Comparison of ENCODE assay signal across 34 cellular contexts in genomic region chr14:59601056-59601455, GRCh38. TPM values are rescaled to one million over a fixed set of nuclear protein-coding genes. Genes with fewer than 3 reads are reported as not detected.
"Had no signal": no experiment of that assay in that cellular context is flagged by ENCODE, and none has a peak within 500 bp of the region (broad histone marks: within the 10 kb centered on the region; RNA-seq: fewer than 3 reads in every experiment).

No MANE protein-coding gene starts in this region.

- H3K9me3 ChIP-seq: gastroesophageal sphincter, heart left ventricle, ovary, psoas muscle, sigmoid colon, stomach, thyroid gland had no signal

- H3K4me3 Mint-ChIP-seq: naive thymus-derived CD8-positive, alpha-beta T cell; nephron progenitor cell; stimulated activated naive B cell treated with anti-CD40 and anti-IgM and Interleukin-4, amounts not matched to agents 10 μg/mL and 1 μg/mL and 100 μg/mL, for 72 hours had no signal

- H3K4me3 ChIP-seq: dorsolateral prefrontal cortex, gastroesophageal sphincter, heart left ventricle, lung, ovary, psoas muscle, sigmoid colon, stomach, thyroid gland had no signal

- H3K27ac ChIP-seq: dorsolateral prefrontal cortex, epithelial cell of prostate, gastroesophageal sphincter, heart left ventricle, ovary, psoas muscle, sigmoid colon, stomach, thyroid gland had no signal

- H3K27ac Mint-ChIP-seq: naive thymus-derived CD8-positive, alpha-beta T cell; nephron progenitor cell; stimulated activated naive B cell treated with anti-CD40 and anti-IgM and Interleukin-4, amounts not matched to agents 10 μg/mL and 1 μg/mL and 100 μg/mL, for 72 hours had no signal

- H3K4me1 ChIP-seq: gastroesophageal sphincter, heart left ventricle, psoas muscle, sigmoid colon, stomach, thyroid gland had no signal

- H3K4me1 Mint-ChIP-seq: naive thymus-derived CD8-positive, alpha-beta T cell; nephron progenitor cell; stimulated activated naive B cell treated with anti-CD40 and anti-IgM and Interleukin-4, amounts not matched to agents 10 μg/mL and 1 μg/mL and 100 μg/mL, for 72 hours had no signal

- H3K27me3 ChIP-seq: dorsolateral prefrontal cortex, gastroesophageal sphincter, heart left ventricle, ovary, sigmoid colon, stomach, thyroid gland had no signal

- H3K36me3 Mint-ChIP-seq: naive thymus-derived CD8-positive, alpha-beta T cell; stimulated activated naive B cell treated with anti-CD40 and anti-IgM and Interleukin-4, amounts not matched to agents 10 μg/mL and 1 μg/mL and 100 μg/mL, for 72 hours had no signal

- H3K36me3 ChIP-seq: gastroesophageal sphincter, heart left ventricle, ovary, sigmoid colon, stomach, thyroid gland had no signal

- DNase-seq: caudate nucleus; cerebellar nuclear complex; dorsolateral prefrontal cortex; effector CD4-positive, alpha-beta T cell; foreskin fibroblast; heart left ventricle; hippocampal formation; islet precursor cell; kidney glomerular epithelial cell; mesendoderm; midbrain; naive thymus-derived CD8-positive, alpha-beta T cell; nephron progenitor cell; nucleus accumbens; ovary; posterior cingulate gyrus; psoas muscle; right cardiac atrium; sigmoid colon; stimulated activated CD4-positive, alpha-beta T cell treated with anti-CD3 and anti-CD28 coated beads, Interleukin-15, amount 100 ng/mL, for 24 hours; stimulated activated CD4-positive, alpha-beta T cell treated with anti-CD3 and anti-CD28 coated beads, Interleukin-2, amount 100 ng/mL, for 48 hours; stimulated activated naive B cell treated with anti-CD40 and anti-IgM and Interleukin-4, amounts not matched to agents 10 μg/mL and 1 μg/mL and 100 μg/mL, for 72 hours; stomach; thyroid gland had no signal

- H3K9me3 Mint-ChIP-seq: naive thymus-derived CD8-positive, alpha-beta T cell; nephron progenitor cell; stimulated activated naive B cell treated with anti-CD40 and anti-IgM and Interleukin-4, amounts not matched to agents 10 μg/mL and 1 μg/mL and 100 μg/mL, for 72 hours had no signal

- ATAC-seq: esophagus mucosa; gastroesophageal sphincter; heart left ventricle; left lobe of liver; naive thymus-derived CD8-positive, alpha-beta T cell; psoas muscle; right cardiac atrium; stimulated activated naive B cell treated with anti-CD40 and anti-IgM and Interleukin-4, amounts not matched to agents 10 μg/mL and 1 μg/mL and 100 μg/mL, for 72 hours had no signal

RNA-seq across cellular contexts. Expression of gene CCDC175, which starts 24.4 kb away (rescaled TPM):
- total RNA-seq: esophagus mucosa; gastroesophageal sphincter; heart left ventricle; left lobe of liver; liver; myocyte; naive thymus-derived CD8-positive, alpha-beta T cell; psoas muscle; renal cortical epithelial cell; right cardiac atrium; sigmoid colon; skeletal muscle tissue; stomach; ureter had no signal
- polyA plus RNA-seq: heart left ventricle; liver; naive thymus-derived CD8-positive, alpha-beta T cell; ovary; psoas muscle; right cardiac atrium; sigmoid colon; stomach had no signal
